ENCODE assay signal across 19 cellular contexts in the genomic region with DNA sequence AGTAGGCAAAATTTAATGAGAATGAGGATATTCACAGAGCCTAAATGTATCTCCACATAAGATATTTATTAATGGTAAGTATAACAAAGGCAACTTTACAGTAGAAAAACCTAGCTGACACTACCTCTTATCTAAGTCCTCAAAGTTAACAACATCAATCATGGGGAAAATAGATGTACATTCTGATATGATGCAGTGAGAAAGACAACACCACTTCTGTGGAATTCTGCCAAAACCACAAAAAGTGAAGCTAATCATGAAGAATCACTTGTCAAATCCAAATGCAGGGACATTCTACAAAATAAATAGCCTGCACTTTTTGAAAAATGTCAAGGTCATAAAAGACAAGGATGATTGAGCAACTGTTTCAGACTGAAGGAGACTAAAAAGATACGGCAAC. TPM values are rescaled to one million over a fixed set of nuclear protein-coding genes. Genes with fewer than 3 reads are reported as not detected.
"Had no signal": no experiment of that assay in that cellular context is flagged by ENCODE, and none has a peak within 500 bp of the region (broad histone marks: within the 10 kb centered on the region; RNA-seq: fewer than 3 reads in every experiment).

No MANE protein-coding gene starts in this region.

- H3K4me2 ChIP-seq: hepatocyte had no signal

- H3K9me3 ChIP-seq: colonic mucosa, esophagus squamous epithelium, psoas muscle, right lobe of liver, stomach, thoracic aorta, transverse colon had no signal

- DNase-seq: colonic mucosa; dermis blood vessel endothelial cell; esophagus squamous epithelium; foreskin fibroblast; kidney glomerular epithelial cell; mammary epithelial cell; naive thymus-derived CD4-positive, alpha-beta T cell; nephron progenitor cell; psoas muscle; retina; right lobe of liver; stimulated activated naive CD4-positive, alpha-beta T cell; stomach; substantia nigra; transverse colon had no signal

- H3K27ac ChIP-seq: colonic mucosa, esophagus squamous epithelium, hepatocyte, parathyroid adenoma, psoas muscle, right lobe of liver, skin epidermis, stomach, thoracic aorta, transverse colon had no signal

- H3K4me3 ChIP-seq: colonic mucosa, esophagus squamous epithelium, hepatocyte, psoas muscle, right lobe of liver, skin epidermis, stomach, thoracic aorta, transverse colon had no signal

- H3K4me1 ChIP-seq: colonic mucosa, esophagus squamous epithelium, psoas muscle, right lobe of liver, stomach, transverse colon had no signal

- H3K9ac ChIP-seq: parathyroid adenoma had no signal

- H3K27me3 ChIP-seq: colonic mucosa, esophagus squamous epithelium, hepatocyte, right lobe of liver, transverse colon had no signal

- H2AFZ ChIP-seq: hepatocyte, parathyroid adenoma had no signal

- H3K36me3 ChIP-seq: colonic mucosa, esophagus squamous epithelium, right lobe of liver, stomach, thoracic aorta, transverse colon had no signal

- H3K79me2 ChIP-seq: hepatocyte, parathyroid adenoma had no signal

RNA-seq across cellular contexts. Expression of gene EOMES, which starts 27.5 kb away (rescaled TPM):
- polyA plus RNA-seq: hepatocyte had no signal
